In genomic region chr9:83066771-83067170, GRCh38 we compare ENCODE assay signal across 15 cellular contexts. TPM values are rescaled to one million over a fixed set of nuclear protein-coding genes. Genes with fewer than 3 reads are reported as not detected.
DNase-seq lines count a peak whose midpoint lies in the region; ATAC-seq and TF ChIP-seq lines count a peak whose summit lies in the region.
"Had no signal": no experiment of that assay in that cellular context is flagged by ENCODE, and none has a peak within 500 bp of the region (broad histone marks: within the 10 kb centered on the region; RNA-seq: fewer than 3 reads in every experiment).

No MANE protein-coding gene starts in this region.

- peaks cover 13% of the 10 kb centered on the region for H3K36me3 Mint-ChIP-seq in progenitor cell of endocrine pancreas (ENCODE audit: insufficient read depth)

- CTCF ChIA-PET in SK-N-SH (lab: Yijun Ruan, JAX): no interaction called here

- no peak; the same call in 1 of the 3 replicates for ATAC-seq in SK-N-SH treated with all-trans-retinoic acid at 6 μM for 48 hours
- ATAC-seq in GM18909 (IDR thresholded peaks at IDR 0.05; ENCODE audit: poor library complexity, unreplicated experiment): no peak
- ATAC-seq: body of pancreas had no signal

- POLR2A ChIA-PET in SK-N-SH (lab: Yijun Ruan, JAX): no interaction called here

- no peaks in the 10 kb centered on the region for H3K36me3 ChIP-seq in SK-N-SH (replicated peaks in 1 of 2; ENCODE audit: control insufficient read depth in 1 of 2, insufficient read depth in 2 of 2, low read length in 1 of 2)

- H3K79me2 ChIP-seq in SK-N-SH (ENCODE audit: insufficient read depth): no peaks in the 10 kb centered on the region

- TF ChIP-seq EP300 in SK-N-SH (IDR thresholded peaks at IDR 0.05; ENCODE audit: borderline replicate concordance in 1 of 2, low read depth in 1 of 2, low read length in 1 of 2): no peak

- H3K9me3 ChIP-seq in SK-N-SH: no peaks in the 10 kb centered on the region
- H3K9me3 ChIP-seq: body of pancreas had no signal

- no peak overlapping the region for H3K27ac ChIP-seq in SK-N-SH (ENCODE audit: low read depth in 2 of 2, low read length in 1 of 2)
- H3K27ac ChIP-seq: body of pancreas had no signal

- H3K9me2 ChIP-seq in SK-N-SH: no peaks in the 10 kb centered on the region

- H3K4me3 ChIP-seq in SK-N-SH (ENCODE audit: low read depth in 2 of 2, low read length in 1 of 2) (no peak overlapping the region), fibroblast of mammary gland (ENCODE audit: control insufficient read depth, low read depth, low read length) (no peak overlapping the region)
- H3K4me3 ChIP-seq: body of pancreas had no signal

- H3F3A ChIP-seq in SK-N-SH (replicated peaks; ENCODE audit: insufficient read depth): no peaks in the 10 kb centered on the region

- TF ChIP-seq CTCF in SK-N-SH (IDR thresholded peaks at IDR 0.05) (no peak), fibroblast of mammary gland (conservative IDR thresholded peaks at IDR 0.05; ENCODE audit: control insufficient read depth, insufficient read depth, low read depth, low read length) (no peak), progenitor cell of endocrine pancreas (IDR thresholded peaks at IDR 0.05; ENCODE audit: unreplicated experiment) (no peak)

- H3K4me2 ChIP-seq in SK-N-SH: no peak overlapping the region

- H3K4me1 Mint-ChIP-seq in progenitor cell of endocrine pancreas (ENCODE audit: low read depth): peaks cover 20% of the 10 kb centered on the region
- H3K4me1 Mint-ChIP-seq: activated CD4-positive, alpha-beta T cell treated with anti-CD3 and anti-CD28 coated beads, Interleukin-2, amount 10 ng/mL, durations not matched to agents 7 days and 5 days; endodermal cell had no signal

- no peaks in the 10 kb centered on the region for H4K20me1 ChIP-seq in SK-N-SH (ENCODE audit: insufficient read depth)

- H3K27me3 Mint-ChIP-seq in progenitor cell of endocrine pancreas: no peaks in the 10 kb centered on the region

- peaks cover 8% of the 10 kb centered on the region for H3K9me3 Mint-ChIP-seq in progenitor cell of endocrine pancreas (ENCODE audit: low read depth)
- H3K9me3 Mint-ChIP-seq: activated CD4-positive, alpha-beta T cell treated with anti-CD3 and anti-CD28 coated beads, Interleukin-2, amount 10 ng/mL, durations not matched to agents 7 days and 5 days; activated T-helper 1 cell treated with anti-CD3 and anti-CD28 coated beads, Interleukin-12 subunit alpha, Interleukin-12 subunit beta, Interleukin-2, Interleukin-4 antibody, amounts not matched to agents 30 ng/mL and 10 ng/mL and 1 ng/mL, durations not matched to agents 14 hours and 24 hours and 36 hours; endodermal cell had no signal

- DNase-seq in SK-N-SH (no peak), RKO (ENCODE audit: low spot score) (peak; percentile 49), fibroblast of mammary gland (ENCODE audit: low read depth) (peak; percentile 95), stromal cell of bone marrow (ENCODE audit: low read depth) (peak; percentile 91), progenitor cell of endocrine pancreas (ENCODE audit: low spot score, unreplicated experiment) (no peak), epidermal melanocyte (ENCODE audit: insufficient read length, low spot score) (no peak)
- DNase-seq: activated CD4-positive, alpha-beta T cell treated with anti-CD3 and anti-CD28 coated beads, Interleukin-2, amount 10 ng/mL, durations not matched to agents 7 days and 5 days; body of pancreas; endodermal cell; NCI-H2171; stimulated activated CD4-positive, alpha-beta T cell treated with anti-CD3 and anti-CD28 coated beads, Interleukin-15, amount 100 ng/mL, for 24 hours; trophoblast cell had no signal

- no peak overlapping the region for H3K27ac Mint-ChIP-seq in progenitor cell of endocrine pancreas
- H3K27ac Mint-ChIP-seq: activated CD4-positive, alpha-beta T cell treated with anti-CD3 and anti-CD28 coated beads, Interleukin-2, amount 10 ng/mL, durations not matched to agents 7 days and 5 days; activated T-helper 1 cell treated with anti-CD3 and anti-CD28 coated beads, Interleukin-12 subunit alpha, Interleukin-12 subunit beta, Interleukin-2, Interleukin-4 antibody, amounts not matched to agents 30 ng/mL and 10 ng/mL and 1 ng/mL, durations not matched to agents 14 hours and 24 hours and 36 hours; endodermal cell had no signal

- no peaks in the 10 kb centered on the region; a peak in 1 of 4 replicates for H3K4me1 ChIP-seq in SK-N-SH (ENCODE audit: control insufficient read depth in 1 of 2, insufficient read depth in 2 of 2, low read depth in 1 of 2, low read length in 1 of 2)

- H3K9ac ChIP-seq in SK-N-SH: no peak overlapping the region

- WGBS in SK-N-SH (ENCODE audit: low lambda C conversion rate): 45% methylated on average over 5 of the region's 5 CpGs

- H3K4me3 Mint-ChIP-seq in progenitor cell of endocrine pancreas (ENCODE audit: low read depth): no peak overlapping the region
- H3K4me3 Mint-ChIP-seq: activated CD4-positive, alpha-beta T cell treated with anti-CD3 and anti-CD28 coated beads, Interleukin-2, amount 10 ng/mL, durations not matched to agents 7 days and 5 days; activated T-helper 1 cell treated with anti-CD3 and anti-CD28 coated beads, Interleukin-12 subunit alpha, Interleukin-12 subunit beta, Interleukin-2, Interleukin-4 antibody, amounts not matched to agents 30 ng/mL and 10 ng/mL and 1 ng/mL, durations not matched to agents 14 hours and 24 hours and 36 hours; endodermal cell had no signal

- H3K27me3 ChIP-seq in SK-N-SH (ENCODE audit: insufficient read depth): peaks cover 12% of the 10 kb centered on the region; the same call in 1 of the 2 replicates
- H3K27me3 ChIP-seq: body of pancreas had no signal

- H2AFZ ChIP-seq in SK-N-SH (ENCODE audit: low read depth): no peak overlapping the region

- TF ChIP-seq RAD21 in SK-N-SH (IDR thresholded peaks at IDR 0.05; ENCODE audit: low read length): no peak

TF ChIP-seq in SK-N-SH, 30 proteins besides CTCF, POLR2A, EP300 and RAD21:
- TF ChIP-seq FOSL2 (IDR thresholded peaks at IDR 0.05; ENCODE audit: borderline replicate concordance, low read depth) (peak; percentile 30; the same call in 1 of the 2 replicates), CHD2 (IDR thresholded peaks at IDR 0.05; ENCODE audit: low read length, partially characterized antibody) (no peak), SMC3 (IDR thresholded peaks at IDR 0.05; ENCODE audit: low read depth, low read length) (no peak), TCF12 (IDR thresholded peaks at IDR 0.05) (no peak)
TF ChIP-seq in SK-N-SH: peak in this region for 1.

TF ChIP-seq in SK-N-SH treated with all-trans-retinoic acid at 6 μM for 48 hours, 23 proteins besides CTCF, POLR2A, EP300 and RAD21 (continues in another document):
- TF ChIP-seq RARB (CRISPR knock-in tag; IDR thresholded peaks at IDR 0.05) (no peak), SNAI2 (CRISPR knock-in tag; IDR thresholded peaks at IDR 0.05) (no peak), ZNF565 (CRISPR knock-in tag; conservative IDR thresholded peaks at IDR 0.05; ENCODE audit: low read depth) (no peak), ZNF8 (CRISPR knock-in tag; IDR thresholded peaks at IDR 0.05) (no peak), TCF4 (CRISPR knock-in tag; IDR thresholded peaks at IDR 0.05; ENCODE audit: borderline replicate concordance) (no peak), ISL1 (CRISPR knock-in tag; IDR thresholded peaks at IDR 0.05) (no peak), ZFP30 (CRISPR knock-in tag; IDR thresholded peaks at IDR 0.05) (no peak), ZC3H10 (CRISPR knock-in tag; IDR thresholded peaks at IDR 0.05) (no peak), ESRRG (CRISPR knock-in tag; IDR thresholded peaks at IDR 0.05) (no peak), CSDC2 (CRISPR knock-in tag; IDR thresholded peaks at IDR 0.05) (no peak), TSHZ2 (CRISPR knock-in tag; IDR thresholded peaks at IDR 0.05) (no peak), GLIS3 (CRISPR knock-in tag; IDR thresholded peaks at IDR 0.05) (no peak), ZNF70 (CRISPR knock-in tag; IDR thresholded peaks at IDR 0.05) (no peak)
- TF ChIP-seq, protein P1, sequence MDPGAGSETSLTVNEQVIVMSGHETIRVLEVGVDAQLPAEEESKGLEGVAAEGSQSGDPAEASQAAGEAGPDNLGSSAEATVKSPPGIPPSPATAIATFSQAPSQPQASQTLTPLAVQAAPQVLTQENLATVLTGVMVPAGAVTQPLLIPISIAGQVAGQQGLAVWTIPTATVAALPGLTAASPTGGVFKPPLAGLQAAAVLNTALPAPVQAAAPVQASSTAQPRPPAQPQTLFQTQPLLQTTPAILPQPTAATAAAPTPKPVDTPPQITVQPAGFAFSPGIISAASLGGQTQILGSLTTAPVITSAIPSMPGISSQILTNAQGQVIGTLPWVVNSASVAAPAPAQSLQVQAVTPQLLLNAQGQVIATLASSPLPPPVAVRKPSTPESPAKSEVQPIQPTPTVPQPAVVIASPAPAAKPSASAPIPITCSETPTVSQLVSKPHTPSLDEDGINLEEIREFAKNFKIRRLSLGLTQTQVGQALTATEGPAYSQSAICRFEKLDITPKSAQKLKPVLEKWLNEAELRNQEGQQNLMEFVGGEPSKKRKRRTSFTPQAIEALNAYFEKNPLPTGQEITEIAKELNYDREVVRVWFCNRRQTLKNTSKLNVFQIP (CRISPR knock-in tag; IDR thresholded peaks at IDR 0.05; ENCODE audit: borderline replicate concordance, low read depth): no peak

RNA-seq across cellular contexts. Expression of gene RASEF, which starts 3.8 kb away (rescaled TPM):
- 0.08 TPM in 1 of 2 replicates, not detected in the other for polyA plus RNA-seq in SK-N-SH (2012; rRNA removed)
- 0.04 and 0.10 TPM in 2 replicates for polyA plus RNA-seq in SK-N-SH (2012; cell fraction: cytosol; rRNA removed)
- polyA plus RNA-seq in SK-N-SH (2012; cell fraction: nucleus; rRNA removed): 0.06 and 0.10 TPM in 2 replicates
- total RNA-seq in progenitor cell of endocrine pancreas: 13.1 and 14.1 TPM in 2 replicates
- total RNA-seq: activated CD4-positive, alpha-beta T cell treated with anti-CD3 and anti-CD28 coated beads, Interleukin-2, amount 10 ng/mL, durations not matched to agents 7 days and 5 days; activated T-helper 1 cell treated with anti-CD3 and anti-CD28 coated beads, Interleukin-12 subunit alpha, Interleukin-12 subunit beta, Interleukin-2, Interleukin-4 antibody, amounts not matched to agents 30 ng/mL and 10 ng/mL and 1 ng/mL, durations not matched to agents 14 hours and 24 hours and 36 hours had no signal

Comparison
In these comparisons a context has a peak if more than half of its experiments do, and no peak if none do; other contexts are left out.
1. DNase-seq: peak in RKO (single experiment), fibroblast of mammary gland (single experiment) and stromal cell of bone marrow (single experiment); none in SK-N-SH (single experiment), progenitor cell of endocrine pancreas (single experiment) and epidermal melanocyte (single experiment).